Comparison of ENCODE assay signal across 1 cellular context in the genomic region with DNA sequence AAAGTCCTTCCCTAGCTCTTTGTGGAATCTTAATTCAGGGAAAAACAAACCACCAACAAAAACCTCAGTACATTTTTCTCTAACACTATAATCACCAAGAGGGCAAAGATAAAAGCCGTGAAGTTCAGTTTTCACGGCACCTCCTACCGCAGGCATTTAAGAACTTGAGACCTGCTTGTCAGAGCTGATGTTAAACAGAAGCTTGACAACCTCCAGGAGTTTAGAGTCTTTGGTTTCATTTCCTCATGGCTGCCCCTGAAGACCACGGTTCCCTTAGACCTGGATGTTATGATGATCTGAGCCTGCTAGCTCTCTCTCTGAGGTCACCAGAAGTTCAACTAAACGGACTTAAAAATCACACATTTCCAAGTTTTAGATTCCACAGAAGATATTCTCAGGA.
TF ChIP-seq lines count a peak whose summit lies in the region.

No MANE protein-coding gene starts in this region.

TF ChIP-seq in GM23338, 12 proteins besides CTCF, POLR2A, EP300 and RAD21 (continued from another document):
- TF ChIP-seq, protein P1, sequence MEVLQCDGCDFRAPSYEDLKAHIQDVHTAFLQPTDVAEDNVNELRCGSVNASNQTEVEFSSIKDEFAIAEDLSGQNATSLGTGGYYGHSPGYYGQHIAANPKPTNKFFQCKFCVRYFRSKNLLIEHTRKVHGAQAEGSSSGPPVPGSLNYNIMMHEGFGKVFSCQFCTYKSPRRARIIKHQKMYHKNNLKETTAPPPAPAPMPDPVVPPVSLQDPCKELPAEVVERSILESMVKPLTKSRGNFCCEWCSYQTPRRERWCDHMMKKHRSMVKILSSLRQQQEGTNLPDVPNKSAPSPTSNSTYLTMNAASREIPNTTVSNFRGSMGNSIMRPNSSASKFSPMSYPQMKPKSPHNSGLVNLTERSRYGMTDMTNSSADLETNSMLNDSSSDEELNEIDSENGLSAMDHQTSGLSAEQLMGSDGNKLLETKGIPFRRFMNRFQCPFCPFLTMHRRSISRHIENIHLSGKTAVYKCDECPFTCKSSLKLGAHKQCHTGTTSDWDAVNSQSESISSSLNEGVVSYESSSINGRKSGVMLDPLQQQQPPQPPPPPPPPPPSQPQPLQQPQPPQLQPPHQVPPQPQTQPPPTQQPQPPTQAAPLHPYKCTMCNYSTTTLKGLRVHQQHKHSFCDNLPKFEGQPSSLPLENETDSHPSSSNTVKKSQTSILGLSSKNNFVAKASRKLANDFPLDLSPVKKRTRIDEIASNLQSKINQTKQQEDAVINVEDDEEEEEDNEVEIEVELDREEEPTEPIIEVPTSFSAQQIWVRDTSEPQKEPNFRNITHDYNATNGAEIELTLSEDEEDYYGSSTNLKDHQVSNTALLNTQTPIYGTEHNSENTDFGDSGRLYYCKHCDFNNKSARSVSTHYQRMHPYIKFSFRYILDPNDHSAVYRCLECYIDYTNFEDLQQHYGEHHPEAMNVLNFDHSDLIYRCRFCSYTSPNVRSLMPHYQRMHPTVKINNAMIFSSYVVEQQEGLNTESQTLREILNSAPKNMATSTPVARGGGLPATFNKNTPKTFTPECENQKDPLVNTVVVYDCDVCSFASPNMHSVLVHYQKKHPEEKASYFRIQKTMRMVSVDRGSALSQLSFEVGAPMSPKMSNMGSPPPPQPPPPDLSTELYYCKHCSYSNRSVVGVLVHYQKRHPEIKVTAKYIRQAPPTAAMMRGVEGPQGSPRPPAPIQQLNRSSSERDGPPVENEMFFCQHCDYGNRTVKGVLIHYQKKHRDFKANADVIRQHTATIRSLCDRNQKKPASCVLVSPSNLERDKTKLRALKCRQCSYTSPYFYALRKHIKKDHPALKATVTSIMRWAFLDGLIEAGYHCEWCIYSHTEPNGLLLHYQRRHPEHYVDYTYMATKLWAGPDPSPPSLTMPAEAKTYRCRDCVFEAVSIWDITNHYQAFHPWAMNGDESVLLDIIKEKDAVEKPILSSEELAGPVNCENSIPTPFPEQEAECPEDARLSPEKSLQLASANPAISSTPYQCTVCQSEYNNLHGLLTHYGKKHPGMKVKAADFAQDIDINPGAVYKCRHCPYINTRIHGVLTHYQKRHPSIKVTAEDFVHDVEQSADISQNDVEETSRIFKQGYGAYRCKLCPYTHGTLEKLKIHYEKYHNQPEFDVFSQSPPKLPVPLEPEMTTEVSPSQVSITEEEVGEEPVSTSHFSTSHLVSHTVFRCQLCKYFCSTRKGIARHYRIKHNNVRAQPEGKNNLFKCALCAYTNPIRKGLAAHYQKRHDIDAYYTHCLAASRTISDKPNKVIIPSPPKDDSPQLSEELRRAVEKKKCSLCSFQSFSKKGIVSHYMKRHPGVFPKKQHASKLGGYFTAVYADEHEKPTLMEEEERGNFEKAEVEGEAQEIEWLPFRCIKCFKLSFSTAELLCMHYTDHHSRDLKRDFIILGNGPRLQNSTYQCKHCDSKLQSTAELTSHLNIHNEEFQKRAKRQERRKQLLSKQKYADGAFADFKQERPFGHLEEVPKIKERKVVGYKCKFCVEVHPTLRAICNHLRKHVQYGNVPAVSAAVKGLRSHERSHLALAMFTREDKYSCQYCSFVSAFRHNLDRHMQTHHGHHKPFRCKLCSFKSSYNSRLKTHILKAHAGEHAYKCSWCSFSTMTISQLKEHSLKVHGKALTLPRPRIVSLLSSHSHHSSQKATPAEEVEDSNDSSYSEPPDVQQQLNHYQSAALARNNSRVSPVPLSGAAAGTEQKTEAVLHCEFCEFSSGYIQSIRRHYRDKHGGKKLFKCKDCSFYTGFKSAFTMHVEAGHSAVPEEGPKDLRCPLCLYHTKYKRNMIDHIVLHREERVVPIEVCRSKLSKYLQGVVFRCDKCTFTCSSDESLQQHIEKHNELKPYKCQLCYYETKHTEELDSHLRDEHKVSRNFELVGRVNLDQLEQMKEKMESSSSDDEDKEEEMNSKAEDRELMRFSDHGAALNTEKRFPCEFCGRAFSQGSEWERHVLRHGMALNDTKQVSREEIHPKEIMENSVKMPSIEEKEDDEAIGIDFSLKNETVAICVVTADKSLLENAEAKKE (CRISPR knock-in tag; IDR thresholded peaks at IDR 0.05), result no peak
- no peak for TF ChIP-seq STAT1 (IDR thresholded peaks at IDR 0.05; ENCODE audit: unreplicated experiment)
- TF ChIP-seq NANOG (IDR thresholded peaks at IDR 0.05; ENCODE audit: borderline replicate concordance), result no peak
- TF ChIP-seq, protein P2, sequence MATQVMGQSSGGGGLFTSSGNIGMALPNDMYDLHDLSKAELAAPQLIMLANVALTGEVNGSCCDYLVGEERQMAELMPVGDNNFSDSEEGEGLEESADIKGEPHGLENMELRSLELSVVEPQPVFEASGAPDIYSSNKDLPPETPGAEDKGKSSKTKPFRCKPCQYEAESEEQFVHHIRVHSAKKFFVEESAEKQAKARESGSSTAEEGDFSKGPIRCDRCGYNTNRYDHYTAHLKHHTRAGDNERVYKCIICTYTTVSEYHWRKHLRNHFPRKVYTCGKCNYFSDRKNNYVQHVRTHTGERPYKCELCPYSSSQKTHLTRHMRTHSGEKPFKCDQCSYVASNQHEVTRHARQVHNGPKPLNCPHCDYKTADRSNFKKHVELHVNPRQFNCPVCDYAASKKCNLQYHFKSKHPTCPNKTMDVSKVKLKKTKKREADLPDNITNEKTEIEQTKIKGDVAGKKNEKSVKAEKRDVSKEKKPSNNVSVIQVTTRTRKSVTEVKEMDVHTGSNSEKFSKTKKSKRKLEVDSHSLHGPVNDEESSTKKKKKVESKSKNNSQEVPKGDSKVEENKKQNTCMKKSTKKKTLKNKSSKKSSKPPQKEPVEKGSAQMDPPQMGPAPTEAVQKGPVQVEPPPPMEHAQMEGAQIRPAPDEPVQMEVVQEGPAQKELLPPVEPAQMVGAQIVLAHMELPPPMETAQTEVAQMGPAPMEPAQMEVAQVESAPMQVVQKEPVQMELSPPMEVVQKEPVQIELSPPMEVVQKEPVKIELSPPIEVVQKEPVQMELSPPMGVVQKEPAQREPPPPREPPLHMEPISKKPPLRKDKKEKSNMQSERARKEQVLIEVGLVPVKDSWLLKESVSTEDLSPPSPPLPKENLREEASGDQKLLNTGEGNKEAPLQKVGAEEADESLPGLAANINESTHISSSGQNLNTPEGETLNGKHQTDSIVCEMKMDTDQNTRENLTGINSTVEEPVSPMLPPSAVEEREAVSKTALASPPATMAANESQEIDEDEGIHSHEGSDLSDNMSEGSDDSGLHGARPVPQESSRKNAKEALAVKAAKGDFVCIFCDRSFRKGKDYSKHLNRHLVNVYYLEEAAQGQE (IDR thresholded peaks at IDR 0.05; ENCODE audit: unreplicated experiment), result no peak
- TF ChIP-seq, protein P3, sequence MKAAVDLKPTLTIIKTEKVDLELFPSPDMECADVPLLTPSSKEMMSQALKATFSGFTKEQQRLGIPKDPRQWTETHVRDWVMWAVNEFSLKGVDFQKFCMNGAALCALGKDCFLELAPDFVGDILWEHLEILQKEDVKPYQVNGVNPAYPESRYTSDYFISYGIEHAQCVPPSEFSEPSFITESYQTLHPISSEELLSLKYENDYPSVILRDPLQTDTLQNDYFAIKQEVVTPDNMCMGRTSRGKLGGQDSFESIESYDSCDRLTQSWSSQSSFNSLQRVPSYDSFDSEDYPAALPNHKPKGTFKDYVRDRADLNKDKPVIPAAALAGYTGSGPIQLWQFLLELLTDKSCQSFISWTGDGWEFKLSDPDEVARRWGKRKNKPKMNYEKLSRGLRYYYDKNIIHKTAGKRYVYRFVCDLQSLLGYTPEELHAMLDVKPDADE (IDR thresholded peaks at IDR 0.05), result no peak
- TF ChIP-seq JUNB (IDR thresholded peaks at IDR 0.05; ENCODE audit: unreplicated experiment), result no peak
- TF ChIP-seq ZNF114 (CRISPR knock-in tag; IDR thresholded peaks at IDR 0.05), result no peak
- TF ChIP-seq EZH2phosphoT487 (IDR thresholded peaks at IDR 0.05; ENCODE audit: unreplicated experiment), result no peak
- no peak for TF ChIP-seq CREB1 (CRISPR knock-in tag; IDR thresholded peaks at IDR 0.05; ENCODE audit: low read depth)
- no peak for TF ChIP-seq EZH2 (IDR thresholded peaks at IDR 0.05; ENCODE audit: low read depth, unreplicated experiment)
- no peak for TF ChIP-seq POLR2AphosphoS5 (IDR thresholded peaks at IDR 0.05; ENCODE audit: low read depth)
TF ChIP-seq in GM23338: peak in this region for 0.
